14 cellular contexts compared by ENCODE assay signal in genomic region chr18:51852661-51853060, GRCh38.
DNase-seq lines count a peak whose midpoint lies in the region; ATAC-seq and TF ChIP-seq lines count a peak whose summit lies in the region.
"Had no signal": no experiment of that assay in that cellular context is flagged by ENCODE, and none has a peak within 500 bp of the region (broad histone marks: within the 10 kb centered on the region; RNA-seq: fewer than 3 reads in every experiment).

No MANE protein-coding gene starts in this region.

- TF ChIP-seq CTCF in CD4-positive, alpha-beta T cell (IDR thresholded peaks at IDR 0.05) = no peak

- POLR2A ChIA-PET in CD4-positive, alpha-beta T cell (lab: Charles Lee) = no interaction called here

- no peaks in the 10 kb centered on the region for H3K27me3 ChIP-seq in CD4-positive, alpha-beta T cell (ENCODE audit: control insufficient read depth, insufficient read depth, low read length)

- H3K27ac ChIP-seq in CD4-positive, alpha-beta T cell (ENCODE audit: low read depth, low read length) = no peak overlapping the region
- H3K27ac ChIP-seq: GM23248 had no signal

- DNase-seq in NCI-H2227 treated with DMSO at 0.1 percent for 48 hours (lab: John Stamatoyannopoulos, UW) (peak; percentile 5), NCI-H2227 (lab: John Stamatoyannopoulos, UW; ENCODE audit: unreplicated experiment) (no peak), T1000 (lab: John Stamatoyannopoulos, UW) (peak; percentile 11), kidney glomerular epithelial cell (lab: John Stamatoyannopoulos, UW) (peak; percentile 14)
- DNase-seq in CD4-positive, alpha-beta T cell = no peak
- no peak for DNase-seq in effector memory CD8-positive, alpha-beta T cell
- DNase-seq: Caco-2; CD8-positive, alpha-beta memory T cell; GM23248; IMR-90 had no signal

- H3K9me3 Mint-ChIP-seq in CD4-positive, alpha-beta T cell = no peaks in the 10 kb centered on the region
- H3K9me3 Mint-ChIP-seq in effector memory CD8-positive, alpha-beta T cell = peaks cover 8 to 11% of the 10 kb centered on the region in 2 donors

- CTCF ChIA-PET in CD4-positive, alpha-beta T cell (lab: Charles Lee) = no interaction called here

- H3K36me3 Mint-ChIP-seq in CD4-positive, alpha-beta T cell (ENCODE audit: low read depth) = no peaks in the 10 kb centered on the region
- no peaks in the 10 kb centered on the region for H3K36me3 Mint-ChIP-seq in effector memory CD8-positive, alpha-beta T cell (ENCODE audit: insufficient read depth)
- H3K36me3 Mint-ChIP-seq: CD14-positive monocyte; CD8-positive, alpha-beta memory T cell had no signal

- intact Hi-C loops in CD4-positive, alpha-beta T cell (cut with DNase I, micrococcal nuclease) = no loop called here

- H3K4me1 Mint-ChIP-seq in CD4-positive, alpha-beta T cell (ENCODE audit: low read depth) = no peaks in the 10 kb centered on the region
- H3K4me1 Mint-ChIP-seq in effector memory CD8-positive, alpha-beta T cell (ENCODE audit: low read depth in 2 of 2) = no peaks in the 10 kb centered on the region
- H3K4me1 Mint-ChIP-seq: B cell; CD14-positive monocyte; CD8-positive, alpha-beta memory T cell had no signal

- no peak overlapping the region for H3K4me3 Mint-ChIP-seq in CD4-positive, alpha-beta T cell
- no peak overlapping the region for H3K4me3 Mint-ChIP-seq in effector memory CD8-positive, alpha-beta T cell
- H3K4me3 Mint-ChIP-seq: B cell; CD14-positive monocyte; CD8-positive, alpha-beta memory T cell had no signal

- no peak overlapping the region for H3K27ac Mint-ChIP-seq in CD4-positive, alpha-beta T cell
- no peak overlapping the region for H3K27ac Mint-ChIP-seq in effector memory CD8-positive, alpha-beta T cell
- H3K27ac Mint-ChIP-seq: B cell; CD14-positive monocyte; CD8-positive, alpha-beta memory T cell had no signal

- no peaks in the 10 kb centered on the region for H3K9me3 ChIP-seq in CD4-positive, alpha-beta T cell (ENCODE audit: control insufficient read depth, low read length)
- H3K9me3 ChIP-seq: Caco-2 had no signal

- H3K27me3 Mint-ChIP-seq in CD4-positive, alpha-beta T cell = no peaks in the 10 kb centered on the region
- no peaks in the 10 kb centered on the region for H3K27me3 Mint-ChIP-seq in effector memory CD8-positive, alpha-beta T cell
- H3K27me3 Mint-ChIP-seq: B cell had no signal

- no peak for ATAC-seq in CD4-positive, alpha-beta T cell (ENCODE audit: poor library complexity)
- no peak for ATAC-seq in GM19455 (IDR thresholded peaks at IDR 0.05; ENCODE audit: unreplicated experiment)
- no peak for ATAC-seq in effector memory CD8-positive, alpha-beta T cell (replicated peaks)
- ATAC-seq: HCT116 had no signal

Comparison
In these comparisons a context has a peak if more than half of its experiments do, and no peak if none do; other contexts are left out.
1. DNase-seq: peak in NCI-H2227 treated with DMSO at 0.1 percent for 48 hours (single experiment), T1000 (single experiment) and kidney glomerular epithelial cell (single experiment); none in NCI-H2227 (single experiment), CD4-positive, alpha-beta T cell (0 of 10) and effector memory CD8-positive, alpha-beta T cell (0 of 3).